ENCODE assay signal across 8 cellular contexts in the genomic region with DNA sequence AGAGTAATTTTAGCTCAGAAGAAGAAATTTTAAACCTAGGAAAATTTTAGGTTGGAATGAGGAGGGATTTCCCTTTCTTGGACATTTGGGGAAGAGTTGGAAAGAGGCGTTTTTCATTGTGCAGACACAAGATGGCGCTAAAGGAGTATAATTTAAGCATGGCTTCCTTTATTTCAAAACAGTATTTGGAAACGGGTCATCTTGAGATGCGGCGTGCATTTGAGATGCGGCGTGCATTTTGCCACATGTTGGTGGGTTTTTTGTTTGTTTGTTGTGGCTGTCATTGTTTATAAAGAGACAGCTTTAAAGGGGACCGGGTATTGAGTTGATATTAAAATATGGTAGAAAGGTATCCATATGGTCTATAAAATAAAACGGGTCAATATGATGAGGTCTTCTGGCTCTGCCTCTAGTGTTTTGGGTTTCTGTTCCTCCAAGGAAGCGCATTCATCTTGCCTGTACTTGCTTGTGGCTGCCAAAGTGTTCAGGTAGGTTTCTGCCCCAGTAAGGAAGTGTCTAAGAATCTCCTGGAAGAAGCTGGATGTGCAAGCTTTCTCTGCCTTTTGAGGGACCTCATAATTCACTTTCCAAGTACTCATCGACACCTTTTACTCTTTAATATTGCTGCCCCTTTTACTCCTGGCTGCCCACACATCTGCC.
DNase-seq lines count a peak whose midpoint lies in the region; ATAC-seq and TF ChIP-seq lines count a peak whose summit lies in the region.

No MANE protein-coding gene starts in this region.

- H3K27me3 Mint-ChIP-seq in central memory CD8-positive, alpha-beta T cell: peaks cover 35% of the 10 kb centered on the region

- 18% methylated on average over 11 of the region's 11 CpGs for WGBS in liver

- POLR2A ChIA-PET in A673 (lab: Charles Lee; ENCODE audit: low non-redundant PET): no interaction called here

- TF ChIP-seq CTCF in A673 (conservative IDR thresholded peaks at IDR 0.05; ENCODE audit: low read depth, low read length) (peak; percentile 81), GM06990 (IDR thresholded peaks at IDR 0.05; ENCODE audit: insufficient read depth, low read length, poor library complexity, severe bottlenecking) (peak; percentile 69), MM.1S (IDR thresholded peaks at IDR 0.05; ENCODE audit: low read length) (peak; percentile 85), liver (IDR thresholded peaks at IDR 0.05; ENCODE audit: low read depth, low read length, missing input control) (peak; percentile 66), thoracic aorta (IDR thresholded peaks at IDR 0.05) (peak; percentile 52)

- H3K27ac Mint-ChIP-seq in central memory CD8-positive, alpha-beta T cell (ENCODE audit: low read depth): no peak overlapping the region

- intact Hi-C loops in A673 (cut with micrococcal nuclease; ENCODE audit: unreplicated experiment): loop anchor here (1.0 to 10.0 kb wide), 5 partner anchors 364 to 1670 kb away; no protein-coding TSS in a partner anchor

- H3K79me2 ChIP-seq in MM.1S (ENCODE audit: low read length): no peaks in the 10 kb centered on the region

- H3K9ac ChIP-seq in MM.1S (ENCODE audit: low read length) (no peak overlapping the region), liver (ENCODE audit: low read depth in 1 of 2, low read length in 2 of 2) (no peak overlapping the region)

- H3K36me3 ChIP-seq in A673 (ENCODE audit: insufficient read depth, low read length, poor library complexity, severe bottlenecking) (no peaks in the 10 kb centered on the region), GM06990 (ENCODE audit: control insufficient read depth, insufficient read depth, low read length) (no peaks in the 10 kb centered on the region), MM.1S (replicated peaks; ENCODE audit: insufficient read depth, low read length) (no peaks in the 10 kb centered on the region), liver (ENCODE audit: control insufficient read depth in 4 of 4, insufficient read depth in 3 of 4, low read depth in 1 of 4, low read length in 3 of 4) (no peaks in the 10 kb centered on the region), thoracic aorta (no peaks in the 10 kb centered on the region)

- peak overlapping the region; percentile 36 for H2AFZ ChIP-seq in MM.1S (ENCODE audit: low read length)

- peak overlapping the region; percentile 34 for H3K4me2 ChIP-seq in MM.1S (ENCODE audit: low read depth, low read length)

- peak; percentile 79 for DNase-seq in A673 (ENCODE audit: low spot score)
- DNase-seq in GM06990 (ENCODE audit: extremely low read depth, insufficient read length): no peak
- DNase-seq in MM.1S: peak; percentile 59
- peak; percentile 65 for DNase-seq in SK-MEL-5 (ENCODE audit: low read depth, low spot score)
- no peak for DNase-seq in central memory CD8-positive, alpha-beta T cell (ENCODE audit: low spot score in 2 of 2)
- DNase-seq in thoracic aorta (ENCODE audit: low spot score): no peak
- no peak for DNase-seq in occipital lobe (lab: John Stamatoyannopoulos, UW)

- no peaks in the 10 kb centered on the region for H3K36me3 Mint-ChIP-seq in central memory CD8-positive, alpha-beta T cell (ENCODE audit: insufficient read depth)

- peak; percentile 79 to 80 for TF ChIP-seq RAD21 in liver (IDR thresholded peaks at IDR 0.05)

- no peaks in the 10 kb centered on the region for H3F3A ChIP-seq in MM.1S (ENCODE audit: insufficient read depth, low read length)

- H3K4me1 ChIP-seq in A673 (ENCODE audit: insufficient read depth, low read length, poor library complexity, severe bottlenecking) (peaks cover 12% of the 10 kb centered on the region), MM.1S (ENCODE audit: low read length) (no peaks in the 10 kb centered on the region), liver (ENCODE audit: control insufficient read depth in 4 of 4, insufficient read depth in 4 of 4, low read length in 3 of 4) (peaks cover 0 to 18% (median 11%) of the 10 kb centered on the region in 4 donors), thoracic aorta (ENCODE audit: control insufficient read depth in 1 of 2, low read depth in 2 of 2) (no peaks in the 10 kb centered on the region)

- H3K27ac ChIP-seq in A673 (ENCODE audit: low read depth, low read length, poor library complexity, severe bottlenecking) (no peak overlapping the region), MM.1S (ENCODE audit: low read length) (no peak overlapping the region), liver (ENCODE audit: low read depth in 1 of 2, low read length in 2 of 2) (no peak overlapping the region), thoracic aorta (no peak overlapping the region)

- ATAC-seq in central memory CD8-positive, alpha-beta T cell (replicated peaks; ENCODE audit: extremely low read depth, poor library complexity, severe bottlenecking): no peak
- no peak for ATAC-seq in thoracic aorta (ENCODE audit: insufficient number of reproducible peaks, low FRiP score, low read depth)

- peak overlapping the region; percentile 25 for H3K4me3 Mint-ChIP-seq in central memory CD8-positive, alpha-beta T cell

- peaks cover 10% of the 10 kb centered on the region for H3K4me1 Mint-ChIP-seq in central memory CD8-positive, alpha-beta T cell

- H3K9me3 Mint-ChIP-seq in central memory CD8-positive, alpha-beta T cell: no peaks in the 10 kb centered on the region

- no peaks in the 10 kb centered on the region for H3K27me3 ChIP-seq in A673 (replicated peaks; ENCODE audit: insufficient read depth, low read depth, low read length, poor library complexity)
- no peaks in the 10 kb centered on the region for H3K27me3 ChIP-seq in GM06990 (replicated peaks; ENCODE audit: control insufficient read depth, insufficient read depth, low read length)
- no peaks in the 10 kb centered on the region for H3K27me3 ChIP-seq in MM.1S (replicated peaks; ENCODE audit: insufficient read depth, low read length)
- H3K27me3 ChIP-seq in liver (ENCODE audit: control insufficient read depth in 4 of 4, insufficient read depth in 4 of 4, low read length in 3 of 4): peaks cover 0 to 4% (median 0%) of the 10 kb centered on the region in 4 donors
- no peaks in the 10 kb centered on the region for H3K27me3 ChIP-seq in thoracic aorta (replicated peaks; ENCODE audit: insufficient read depth)

- in situ Hi-C loops in SK-MEL-5 (cut with HindIII; ENCODE audit: low pct_unique_long_range_greater_than_20kb, low sequenced_read_pairs): no loop called here

- BruUV-seq in A673 (replicated peaks; lab: Mats Ljungman, UMichigan): no TSS peak

- no peaks in the 10 kb centered on the region for H3K9me3 ChIP-seq in A673 (ENCODE audit: low read depth, low read length, poor library complexity, severe bottlenecking)
- no peaks in the 10 kb centered on the region for H3K9me3 ChIP-seq in MM.1S (replicated peaks; ENCODE audit: insufficient read depth, low read length)
- H3K9me3 ChIP-seq in liver (ENCODE audit: control insufficient read depth in 4 of 4, low read length in 3 of 4): no peaks in the 10 kb centered on the region
- H3K9me3 ChIP-seq in thoracic aorta: no peaks in the 10 kb centered on the region

- no peaks in the 10 kb centered on the region for H3K9me2 ChIP-seq in MM.1S (replicated peaks; ENCODE audit: insufficient read depth, low read length)

- H4K20me1 ChIP-seq in MM.1S (ENCODE audit: insufficient read depth, low read length): no peaks in the 10 kb centered on the region

- CTCF ChIA-PET in A673 (lab: Charles Lee): no interaction called here

- H3K4me3 ChIP-seq in A673 (ENCODE audit: low read depth, low read length, poor library complexity, severe bottlenecking) (peak overlapping the region; percentile 23), GM06990 (replicated peaks; ENCODE audit: low read depth, low read length) (no peak overlapping the region), MM.1S (ENCODE audit: low read length) (peak overlapping the region; percentile 23; the same call in 1 of the 2 replicates), liver (ENCODE audit: low read depth in 1 of 3, low read length in 3 of 3) (no peak overlapping the region), thoracic aorta (peak overlapping the region; percentile 31)

TF ChIP-seq in liver, 16 proteins besides CTCF, POLR2A, EP300 and RAD21 (continues in another document):
- TF ChIP-seq RXRA (IDR thresholded peaks at IDR 0.05): no peak
- TF ChIP-seq, protein P1, sequence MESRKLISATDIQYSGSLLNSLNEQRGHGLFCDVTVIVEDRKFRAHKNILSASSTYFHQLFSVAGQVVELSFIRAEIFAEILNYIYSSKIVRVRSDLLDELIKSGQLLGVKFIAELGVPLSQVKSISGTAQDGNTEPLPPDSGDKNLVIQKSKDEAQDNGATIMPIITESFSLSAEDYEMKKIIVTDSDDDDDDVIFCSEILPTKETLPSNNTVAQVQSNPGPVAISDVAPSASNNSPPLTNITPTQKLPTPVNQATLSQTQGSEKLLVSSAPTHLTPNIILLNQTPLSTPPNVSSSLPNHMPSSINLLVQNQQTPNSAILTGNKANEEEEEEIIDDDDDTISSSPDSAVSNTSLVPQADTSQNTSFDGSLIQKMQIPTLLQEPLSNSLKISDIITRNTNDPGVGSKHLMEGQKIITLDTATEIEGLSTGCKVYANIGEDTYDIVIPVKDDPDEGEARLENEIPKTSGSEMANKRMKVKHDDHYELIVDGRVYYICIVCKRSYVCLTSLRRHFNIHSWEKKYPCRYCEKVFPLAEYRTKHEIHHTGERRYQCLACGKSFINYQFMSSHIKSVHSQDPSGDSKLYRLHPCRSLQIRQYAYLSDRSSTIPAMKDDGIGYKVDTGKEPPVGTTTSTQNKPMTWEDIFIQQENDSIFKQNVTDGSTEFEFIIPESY (IDR thresholded peaks at IDR 0.05): no peak
- TF ChIP-seq FOXA2 (IDR thresholded peaks at IDR 0.05): no peak
- no peak for TF ChIP-seq EGR1 (IDR thresholded peaks at IDR 0.05; ENCODE audit: low read depth in 2 of 2)
- TF ChIP-seq SP1 (IDR thresholded peaks at IDR 0.05): no peak
- TF ChIP-seq, protein P2, sequence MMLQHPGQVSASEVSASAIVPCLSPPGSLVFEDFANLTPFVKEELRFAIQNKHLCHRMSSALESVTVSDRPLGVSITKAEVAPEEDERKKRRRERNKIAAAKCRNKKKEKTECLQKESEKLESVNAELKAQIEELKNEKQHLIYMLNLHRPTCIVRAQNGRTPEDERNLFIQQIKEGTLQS (IDR thresholded peaks at IDR 0.05): no peak
- no peak for TF ChIP-seq GABPA (IDR thresholded peaks at IDR 0.05 in 1 of 2, conservative IDR thresholded peaks at IDR 0.05 in 1 of 2)

Comparison
In these comparisons a context has a peak if more than half of its experiments do, and no peak if none do; other contexts are left out.
1. DNase-seq: peak in A673 (single experiment), MM.1S (single experiment) and SK-MEL-5 (single experiment); none in GM06990 (single experiment), central memory CD8-positive, alpha-beta T cell (0 of 2), thoracic aorta (single experiment) and occipital lobe (single experiment).
2. H3K4me3 ChIP-seq: peak in A673 (single experiment), MM.1S (single experiment) and thoracic aorta (single experiment); none in GM06990 (single experiment) and liver (0 of 3).
3. Peak in every context shown above with its lines, with median percentiles within 50 percentile points of each other: CTCF ChIP-seq.